ENCODE assay signal across 9 cellular contexts in the genomic region with DNA sequence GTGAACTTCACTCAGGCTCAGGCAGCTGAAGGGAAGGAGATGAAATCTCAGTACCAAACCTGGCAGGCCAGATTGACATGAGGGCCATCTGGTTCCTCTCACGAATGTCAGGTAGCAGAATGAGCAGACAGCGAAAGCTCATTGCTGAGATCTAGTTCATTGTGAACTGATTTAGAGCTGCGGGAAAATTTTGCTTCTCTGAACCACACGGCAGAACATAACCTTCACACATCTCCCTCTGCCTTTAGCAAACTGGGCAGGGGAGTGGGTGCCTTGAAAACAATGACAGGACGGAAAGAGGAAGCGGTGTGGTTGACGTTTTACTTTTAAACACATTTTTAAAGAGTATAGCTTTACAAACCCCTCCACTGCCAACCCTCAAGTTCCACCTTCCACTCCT. TPM values are rescaled to one million over a fixed set of nuclear protein-coding genes. Genes with fewer than 3 reads are reported as not detected.
DNase-seq lines count a peak whose midpoint lies in the region; ATAC-seq lines count a peak whose summit lies in the region.
"Had no signal": no experiment of that assay in that cellular context is flagged by ENCODE, and none has a peak within 500 bp of the region (broad histone marks: within the 10 kb centered on the region; RNA-seq: fewer than 3 reads in every experiment).

No MANE protein-coding gene starts in this region.

- POLR2A ChIA-PET in activated CD8-positive, alpha-beta T cell treated with anti-CD3 and anti-CD28 coated beads, Interleukin-2, amount 10 ng/mL, durations not matched to agents 7 days and 5 days (lab: Charles Lee), result no interaction called here

- H3K9ac ChIP-seq in trophoblast cell (ENCODE audit: low read length), result no peak overlapping the region

- H3K18ac ChIP-seq in trophoblast cell (ENCODE audit: low read length), result no peak overlapping the region

- H3K14ac ChIP-seq in trophoblast cell (ENCODE audit: low read length), result no peak overlapping the region

- CTCF ChIA-PET in activated CD8-positive, alpha-beta T cell treated with anti-CD3 and anti-CD28 coated beads, Interleukin-2, amount 10 ng/mL, durations not matched to agents 7 days and 5 days (lab: Charles Lee), result interaction anchor here (1.2 to 2.5 kb wide), 10 partner anchors 9 to 311 kb away, joined by 3 to 12 read pairs (median 4); partner anchors contain the start of genes NOP10 and NUTM1

- no peak overlapping the region for H2BK120ac ChIP-seq in trophoblast cell (ENCODE audit: insufficient read depth, low read length, poor library complexity)

- peak overlapping the region; percentile 64 for H3K27ac Mint-ChIP-seq in activated CD8-positive, alpha-beta T cell treated with anti-CD3 and anti-CD28 coated beads, Interleukin-2, amount 10 ng/mL, durations not matched to agents 7 days and 5 days

- no peaks in the 10 kb centered on the region for H3K9me3 Mint-ChIP-seq in activated CD8-positive, alpha-beta T cell treated with anti-CD3 and anti-CD28 coated beads, Interleukin-2, amount 10 ng/mL, durations not matched to agents 7 days and 5 days (ENCODE audit: insufficient read depth)

- peaks cover 16% of the 10 kb centered on the region for H3K4me1 Mint-ChIP-seq in activated CD8-positive, alpha-beta T cell treated with anti-CD3 and anti-CD28 coated beads, Interleukin-2, amount 10 ng/mL, durations not matched to agents 7 days and 5 days (ENCODE audit: low read depth)

- H2BK12ac ChIP-seq in trophoblast cell (ENCODE audit: low read length), result no peak overlapping the region

- H3K4me3 Mint-ChIP-seq in activated CD8-positive, alpha-beta T cell treated with anti-CD3 and anti-CD28 coated beads, Interleukin-2, amount 10 ng/mL, durations not matched to agents 7 days and 5 days, result peak overlapping the region; percentile 37

- no peak overlapping the region for H4K8ac ChIP-seq in trophoblast cell (ENCODE audit: low read depth, low read length)

- no peaks in the 10 kb centered on the region for H3K27me3 ChIP-seq in trophoblast cell (ENCODE audit: insufficient read depth, low read length)

- no peaks in the 10 kb centered on the region for H3K36me3 ChIP-seq in trophoblast cell (ENCODE audit: control insufficient read depth in 1 of 2, insufficient read depth in 2 of 2, low read length in 2 of 2)

- no peak overlapping the region for H4K12ac ChIP-seq in trophoblast cell (ENCODE audit: low read depth, low read length)

- no peak overlapping the region for H2BK5ac ChIP-seq in trophoblast cell (ENCODE audit: low read depth, low read length, poor library complexity)

- H3K4ac ChIP-seq in trophoblast cell (ENCODE audit: low read depth, low read length), result no peak overlapping the region

- WGBS in trophoblast cell (ENCODE audit: extremely low coverage, insufficient coverage, insufficient read length), result no CpG with 5 or more reads among the region's 7 CpGs

- no peak overlapping the region for H2AK5ac ChIP-seq in trophoblast cell (ENCODE audit: low read length)

- DNase-seq in activated CD4-positive, alpha-beta T cell treated with anti-CD3 and anti-CD28 coated beads for 48 hours, result peak; percentile 4
- DNase-seq in activated CD4-positive, alpha-beta T cell treated with anti-CD3 and anti-CD28 coated beads, Interleukin-2, amount 50 U/mL, for 4 hours, result no peak
- DNase-seq in activated CD8-positive, alpha-beta T cell treated with anti-CD3 and anti-CD28 coated beads, Interleukin-2, amount 10 ng/mL, durations not matched to agents 7 days and 5 days, result peak; percentile 26
- DNase-seq in trophoblast cell, result no peak
- DNase-seq in COLO829 (ENCODE audit: low spot score), result no peak
- DNase-seq: NCI-H446 had no signal

- no peaks in the 10 kb centered on the region for H3K79me1 ChIP-seq in trophoblast cell (ENCODE audit: low read length)

- no peak overlapping the region for H4K91ac ChIP-seq in trophoblast cell (ENCODE audit: low read depth, low read length)

- H3K4me1 ChIP-seq in trophoblast cell (ENCODE audit: control insufficient read depth in 1 of 2, insufficient read depth in 2 of 2, low read length in 2 of 2), result no peaks in the 10 kb centered on the region

- no peak overlapping the region for H2AFZ ChIP-seq in trophoblast cell (ENCODE audit: insufficient read depth, low read length, poor library complexity)

- no peak overlapping the region for H3K23ac ChIP-seq in trophoblast cell (ENCODE audit: low read length)

- peak overlapping the region; percentile 13 for H3K4me2 ChIP-seq in trophoblast cell (ENCODE audit: low read length)

- no peaks in the 10 kb centered on the region for H3K79me2 ChIP-seq in trophoblast cell (ENCODE audit: control insufficient read depth, insufficient read depth, low read length, poor library complexity)

- H3K9me3 ChIP-seq in trophoblast cell (ENCODE audit: insufficient read depth, low read depth, low read length), result no peaks in the 10 kb centered on the region

- H3K36me3 Mint-ChIP-seq in activated CD8-positive, alpha-beta T cell treated with anti-CD3 and anti-CD28 coated beads, Interleukin-2, amount 10 ng/mL, durations not matched to agents 7 days and 5 days (ENCODE audit: low read depth), result no peaks in the 10 kb centered on the region

- peaks cover 35% of the 10 kb centered on the region for H3K27me3 Mint-ChIP-seq in activated CD8-positive, alpha-beta T cell treated with anti-CD3 and anti-CD28 coated beads, Interleukin-2, amount 10 ng/mL, durations not matched to agents 7 days and 5 days (ENCODE audit: low read depth)

- no peak overlapping the region for H3K27ac ChIP-seq in trophoblast cell (ENCODE audit: low read depth, low read length)

- no peak overlapping the region for H3K4me3 ChIP-seq in trophoblast cell (ENCODE audit: low read depth, low read length)

- ATAC-seq in HG02973 (IDR thresholded peaks at IDR 0.05; ENCODE audit: unreplicated experiment), result peak; percentile 43
- ATAC-seq in activated CD8-positive, alpha-beta T cell treated with anti-CD3 and anti-CD28 coated beads, Interleukin-2, amount 10 ng/mL, durations not matched to agents 7 days and 5 days, result peak; percentile 57
- ATAC-seq in HG03457 (IDR thresholded peaks at IDR 0.05; ENCODE audit: unreplicated experiment), result no peak
- no peak for ATAC-seq in HG02970 (IDR thresholded peaks at IDR 0.05; ENCODE audit: low FRiP score, unreplicated experiment)

RNA-seq across cellular contexts. Expression of gene GOLGA8B, which starts 26.2 kb away (rescaled TPM):
- total RNA-seq in activated CD8-positive, alpha-beta T cell treated with anti-CD3 and anti-CD28 coated beads, Interleukin-2, amount 10 ng/mL, durations not matched to agents 7 days and 5 days, result 100 to 1,000 TPM; 189 to 191 TPM
- polyA plus RNA-seq in trophoblast cell (2013), result 19.3 and 21.3 TPM in 2 replicates

Comparison
In these comparisons a context has a peak if more than half of its experiments do, and no peak if none do; other contexts are left out.
1. DNase-seq: peak in activated CD4-positive, alpha-beta T cell treated with anti-CD3 and anti-CD28 coated beads for 48 hours (single experiment) and activated CD8-positive, alpha-beta T cell treated with anti-CD3 and anti-CD28 coated beads, Interleukin-2, amount 10 ng/mL, durations not matched to agents 7 days and 5 days (single experiment); none in activated CD4-positive, alpha-beta T cell treated with anti-CD3 and anti-CD28 coated beads, Interleukin-2, amount 50 U/mL, for 4 hours (0 of 2), trophoblast cell (0 of 2) and COLO829 (single experiment).
2. ATAC-seq: peak in HG02973 (single experiment) and activated CD8-positive, alpha-beta T cell treated with anti-CD3 and anti-CD28 coated beads, Interleukin-2, amount 10 ng/mL, durations not matched to agents 7 days and 5 days (single experiment); none in HG03457 (single experiment) and HG02970 (single experiment).